ENCODE assay signal across 1 cellular context in the genomic region with DNA sequence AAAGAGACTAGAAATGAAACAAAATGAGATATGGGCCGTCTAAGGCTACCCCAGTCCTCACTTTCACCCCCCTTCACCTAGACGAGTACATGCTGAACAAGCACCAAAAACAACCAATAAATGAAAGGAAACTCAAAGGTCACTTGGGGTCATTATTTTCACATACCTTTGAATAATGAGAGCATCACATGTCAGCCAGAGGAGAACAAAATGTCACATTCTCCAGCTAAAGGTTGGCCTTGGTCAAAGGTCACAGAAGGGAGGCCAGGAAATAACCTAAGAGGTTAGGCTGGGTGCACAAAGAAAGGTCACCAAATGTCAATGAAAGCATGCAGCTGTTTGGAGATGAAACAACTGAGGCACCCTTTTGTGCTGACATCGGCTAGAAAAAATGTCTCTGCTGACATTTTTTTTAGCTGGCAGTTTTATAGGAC.
TF ChIP-seq lines count a peak whose summit lies in the region.

No MANE protein-coding gene starts in this region.

TF ChIP-seq in K562, 482 proteins besides CTCF, POLR2A, EP300 and RAD21 (continued from another document):
- TF ChIP-seq, protein P1, sequence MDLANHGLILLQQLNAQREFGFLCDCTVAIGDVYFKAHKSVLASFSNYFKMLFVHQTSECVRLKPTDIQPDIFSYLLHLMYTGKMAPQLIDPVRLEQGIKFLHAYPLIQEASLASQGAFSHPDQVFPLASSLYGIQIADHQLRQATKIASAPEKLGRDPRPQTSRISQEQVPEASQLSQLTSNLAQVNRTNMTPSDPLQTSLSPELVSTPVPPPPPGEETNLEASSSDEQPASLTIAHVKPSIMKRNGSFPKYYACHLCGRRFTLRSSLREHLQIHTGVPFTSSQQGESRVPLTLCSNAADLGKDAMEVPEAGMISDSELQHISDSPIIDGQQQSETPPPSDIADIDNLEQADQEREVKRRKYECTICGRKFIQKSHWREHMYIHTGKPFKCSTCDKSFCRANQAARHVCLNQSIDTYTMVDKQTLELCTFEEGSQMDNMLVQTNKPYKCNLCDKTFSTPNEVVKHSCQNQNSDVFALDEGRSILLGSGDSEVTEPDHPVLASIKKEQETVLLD (IDR thresholded peaks at IDR 0.05): no peak
- peak; percentile 50 for TF ChIP-seq MAFF (IDR thresholded peaks at IDR 0.05; ENCODE audit: low read length)
- TF ChIP-seq NR2C2 (CRISPR knock-in tag; IDR thresholded peaks at IDR 0.05): no peak
- no peak for TF ChIP-seq NR2C2 (tag; IDR thresholded peaks at IDR 0.05)
- TF ChIP-seq, protein P2, sequence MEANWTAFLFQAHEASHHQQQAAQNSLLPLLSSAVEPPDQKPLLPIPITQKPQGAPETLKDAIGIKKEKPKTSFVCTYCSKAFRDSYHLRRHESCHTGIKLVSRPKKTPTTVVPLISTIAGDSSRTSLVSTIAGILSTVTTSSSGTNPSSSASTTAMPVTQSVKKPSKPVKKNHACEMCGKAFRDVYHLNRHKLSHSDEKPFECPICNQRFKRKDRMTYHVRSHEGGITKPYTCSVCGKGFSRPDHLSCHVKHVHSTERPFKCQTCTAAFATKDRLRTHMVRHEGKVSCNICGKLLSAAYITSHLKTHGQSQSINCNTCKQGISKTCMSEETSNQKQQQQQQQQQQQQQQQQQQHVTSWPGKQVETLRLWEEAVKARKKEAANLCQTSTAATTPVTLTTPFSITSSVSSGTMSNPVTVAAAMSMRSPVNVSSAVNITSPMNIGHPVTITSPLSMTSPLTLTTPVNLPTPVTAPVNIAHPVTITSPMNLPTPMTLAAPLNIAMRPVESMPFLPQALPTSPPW (CRISPR knock-in tag; IDR thresholded peaks at IDR 0.05): no peak
- TF ChIP-seq JUN (IDR thresholded peaks at IDR 0.05; ENCODE audit: borderline replicate concordance, low read depth, low read length): no peak
- TF ChIP-seq JUN (CRISPR knock-in tag; IDR thresholded peaks at IDR 0.05; ENCODE audit: borderline replicate concordance): no peak
- TF ChIP-seq HNRNPUL1 (IDR thresholded peaks at IDR 0.05; ENCODE audit: low read length): no peak
- peak; percentile 42 for TF ChIP-seq ZNF316 (IDR thresholded peaks at IDR 0.05)
- no peak for TF ChIP-seq U2AF1 (optimal IDR thresholded peaks at IDR 0.05; ENCODE audit: low read depth, low read length)
- TF ChIP-seq TAF9B (IDR thresholded peaks at IDR 0.05; ENCODE audit: partially characterized antibody): no peak
- TF ChIP-seq BACH1 (tag; IDR thresholded peaks at IDR 0.05): no peak
- TF ChIP-seq MTA3 (IDR thresholded peaks at IDR 0.05; ENCODE audit: borderline replicate concordance): no peak
- no peak for TF ChIP-seq HMGXB4 (CRISPR knock-in tag; IDR thresholded peaks at IDR 0.05)
- no peak for TF ChIP-seq GABPB1 (CRISPR knock-in tag; IDR thresholded peaks at IDR 0.05)
- no peak for TF ChIP-seq DACH1 (IDR thresholded peaks at IDR 0.05; ENCODE audit: partially characterized antibody)
- TF ChIP-seq, protein P3, sequence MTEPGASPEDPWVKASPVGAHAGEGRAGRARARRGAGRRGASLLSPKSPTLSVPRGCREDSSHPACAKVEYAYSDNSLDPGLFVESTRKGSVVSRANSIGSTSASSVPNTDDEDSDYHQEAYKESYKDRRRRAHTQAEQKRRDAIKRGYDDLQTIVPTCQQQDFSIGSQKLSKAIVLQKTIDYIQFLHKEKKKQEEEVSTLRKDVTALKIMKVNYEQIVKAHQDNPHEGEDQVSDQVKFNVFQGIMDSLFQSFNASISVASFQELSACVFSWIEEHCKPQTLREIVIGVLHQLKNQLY (CRISPR knock-in tag; conservative IDR thresholded peaks at IDR 0.05): no peak
- TF ChIP-seq MAFK (IDR thresholded peaks at IDR 0.05; ENCODE audit: low read length): peak; percentile 57; the same call in 1 of the 2 replicates
- TF ChIP-seq C11orf30 (IDR thresholded peaks at IDR 0.05; ENCODE audit: low read depth): no peak
- TF ChIP-seq KDM4B (IDR thresholded peaks at IDR 0.05; ENCODE audit: borderline replicate concordance in 2 of 2, low read depth in 1 of 2): no peak
- TF ChIP-seq ZNF584 (CRISPR knock-in tag; IDR thresholded peaks at IDR 0.05; ENCODE audit: low read depth): no peak
- no peak for TF ChIP-seq SPI1 (IDR thresholded peaks at IDR 0.05; ENCODE audit: borderline replicate concordance, low read depth, low read length)
- TF ChIP-seq, protein P4, sequence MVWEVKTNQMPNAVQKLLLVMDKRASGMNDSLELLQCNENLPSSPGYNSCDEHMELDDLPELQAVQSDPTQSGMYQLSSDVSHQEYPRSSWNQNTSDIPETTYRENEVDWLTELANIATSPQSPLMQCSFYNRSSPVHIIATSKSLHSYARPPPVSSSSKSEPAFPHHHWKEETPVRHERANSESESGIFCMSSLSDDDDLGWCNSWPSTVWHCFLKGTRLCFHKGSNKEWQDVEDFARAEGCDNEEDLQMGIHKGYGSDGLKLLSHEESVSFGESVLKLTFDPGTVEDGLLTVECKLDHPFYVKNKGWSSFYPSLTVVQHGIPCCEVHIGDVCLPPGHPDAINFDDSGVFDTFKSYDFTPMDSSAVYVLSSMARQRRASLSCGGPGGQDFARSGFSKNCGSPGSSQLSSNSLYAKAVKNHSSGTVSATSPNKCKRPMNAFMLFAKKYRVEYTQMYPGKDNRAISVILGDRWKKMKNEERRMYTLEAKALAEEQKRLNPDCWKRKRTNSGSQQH (CRISPR knock-in tag; IDR thresholded peaks at IDR 0.05): no peak
- TF ChIP-seq ZNF354B (CRISPR knock-in tag; IDR thresholded peaks at IDR 0.05): no peak
- no peak for TF ChIP-seq MYNN (IDR thresholded peaks at IDR 0.05)
- no peak for TF ChIP-seq MYNN (CRISPR knock-in tag; IDR thresholded peaks at IDR 0.05)
- TF ChIP-seq NCOR1 (IDR thresholded peaks at IDR 0.05): no peak
- TF ChIP-seq PML (IDR thresholded peaks at IDR 0.05; ENCODE audit: low read length): no peak
- no peak for TF ChIP-seq FOXP1 (CRISPR knock-in tag; IDR thresholded peaks at IDR 0.05)
- TF ChIP-seq STAT6 (CRISPR knock-in tag; IDR thresholded peaks at IDR 0.05): no peak
- no peak for TF ChIP-seq KLF16 (IDR thresholded peaks at IDR 0.05)
TF ChIP-seq in K562: peak in this region for 4.
